Comparison of ENCODE assay signal across 11 cellular contexts in genomic region chr2:96345403-96345802, GRCh38. TPM values are rescaled to one million over a fixed set of nuclear protein-coding genes. Genes with fewer than 3 reads are reported as not detected.
DNase-seq lines count a peak whose midpoint lies in the region; ATAC-seq and TF ChIP-seq lines count a peak whose summit lies in the region.
"Had no signal": no experiment of that assay in that cellular context is flagged by ENCODE, and none has a peak within 500 bp of the region (broad histone marks: within the 10 kb centered on the region; RNA-seq: fewer than 3 reads in every experiment).

No MANE protein-coding gene starts in this region.

- H3K27ac Mint-ChIP-seq in osteocyte (ENCODE audit: unreplicated experiment), result no peak overlapping the region

- intact Hi-C loops in PC-3 (cut with micrococcal nuclease), result no loop called here
- intact Hi-C loops in stomach (cut with DNase I; ENCODE audit: low total_unique reads), result no loop called here

- no peak overlapping the region for H2AFZ ChIP-seq in PC-3 (ENCODE audit: low read length)

- H3K9me3 ChIP-seq in PC-3 (ENCODE audit: low read length) (no peaks in the 10 kb centered on the region), stomach (no peaks in the 10 kb centered on the region)

- no peaks in the 10 kb centered on the region for H3K27me3 ChIP-seq in PC-3 (ENCODE audit: low read length)
- H3K27me3 ChIP-seq in stomach, result no peaks in the 10 kb centered on the region

- no peak overlapping the region for H3K27ac ChIP-seq in PC-3 (ENCODE audit: low read length)
- H3K27ac ChIP-seq in stomach, result peak overlapping the region in 1 of 5 donors; percentile 66
- H3K27ac ChIP-seq: VCaP had no signal

- H3K4me3 ChIP-seq in PC-3 (ENCODE audit: low read length) (no peak overlapping the region), epithelial cell of esophagus (ENCODE audit: low read length) (no peak overlapping the region), stomach (no peak overlapping the region)

- H3K4me1 Mint-ChIP-seq in osteocyte (ENCODE audit: unreplicated experiment), result peaks cover 5% of the 10 kb centered on the region

- no peak overlapping the region for H3K9ac ChIP-seq in PC-3 (ENCODE audit: low read length)

- peaks cover 9% of the 10 kb centered on the region for H3K36me3 Mint-ChIP-seq in osteocyte (ENCODE audit: unreplicated experiment)

- H3K79me2 ChIP-seq in PC-3 (ENCODE audit: low read length), result peaks cover 36% of the 10 kb centered on the region

- BruUV-seq in PC-3 (replicated peaks; lab: Mats Ljungman, UMichigan), result no TSS peak

- peaks cover 22% of the 10 kb centered on the region for H3K4me1 ChIP-seq in PC-3 (ENCODE audit: insufficient read depth, low read length)
- H3K4me1 ChIP-seq in stomach, result no peaks in the 10 kb centered on the region

- H3K27me3 Mint-ChIP-seq in osteocyte (ENCODE audit: unreplicated experiment), result no peaks in the 10 kb centered on the region

- H3K4me2 ChIP-seq in PC-3 (ENCODE audit: low read length), result no peak overlapping the region

- H4K20me1 ChIP-seq in PC-3 (ENCODE audit: low read length), result peaks cover 10% of the 10 kb centered on the region; the same call in 1 of the 2 replicates

- H3K36me3 ChIP-seq in PC-3 (ENCODE audit: low read depth, low read length) (peaks cover 60% of the 10 kb centered on the region), stomach (peaks cover 0 to 22% (median 0%) of the 10 kb centered on the region in 4 donors)

- POLR2A ChIA-PET in PC-3 (lab: Charles Lee; ENCODE audit: unreplicated experiment), result no interaction called here

- H3K4me3 Mint-ChIP-seq in osteocyte (ENCODE audit: unreplicated experiment), result no peak overlapping the region

- TF ChIP-seq POLR2A in stomach (IDR thresholded peaks at IDR 0.05), result no peak

- H3K9me2 ChIP-seq in PC-3 (replicated peaks; ENCODE audit: low read length), result no peaks in the 10 kb centered on the region

- no peak for ATAC-seq in PC-3
- ATAC-seq in GM18502 (IDR thresholded peaks at IDR 0.05; ENCODE audit: poor library complexity, unreplicated experiment), result no peak

- no peaks in the 10 kb centered on the region for H3F3A ChIP-seq in PC-3 (ENCODE audit: low read length, unreplicated experiment)

- no peaks in the 10 kb centered on the region for H3K9me3 Mint-ChIP-seq in osteocyte (ENCODE audit: unreplicated experiment)

- 67 to 83% (median 76%) methylated on average over 3 of the region's 3 CpGs for WGBS in stomach, 5 donors

- CTCF ChIA-PET in PC-3 (lab: Charles Lee), result no interaction called here

- TF ChIP-seq CTCF in PC-3 (conservative IDR thresholded peaks at IDR 0.05; ENCODE audit: low read depth, low read length), result peak; percentile 40; the same call in 1 of the 2 replicates
- peak; percentile 18 for TF ChIP-seq CTCF in epithelial cell of esophagus (IDR thresholded peaks at IDR 0.05; ENCODE audit: insufficient read depth, low read depth, low read length, missing control alignments)
- TF ChIP-seq CTCF in osteocyte (IDR thresholded peaks at IDR 0.05), result peak; percentile 9
- TF ChIP-seq CTCF in stomach (IDR thresholded peaks at IDR 0.05), result no peak

- DNase-seq in NCI-H2196 (lab: John Stamatoyannopoulos, UW; ENCODE audit: unreplicated experiment), result peak; percentile 9
- no peak for DNase-seq in NCI-H2196 treated with DMSO at 0.1 percent for 48 hours (lab: John Stamatoyannopoulos, UW; ENCODE audit: unreplicated experiment)
- no peak for DNase-seq in PC-3
- DNase-seq in epithelial cell of esophagus (ENCODE audit: low read depth), result peak; percentile 24
- no peak for DNase-seq in osteocyte (ENCODE audit: extremely low spot score, unreplicated experiment)
- no peak for DNase-seq in hypothalamus (lab: John Stamatoyannopoulos, UW)
- DNase-seq in stomach, result no peak
- DNase-seq: hippocampal formation, NCI-H510A had no signal

- TF ChIP-seq EP300 in stomach (IDR thresholded peaks at IDR 0.05), result no peak

RNA-seq across cellular contexts. Expression of gene NCAPH, which starts 9.8 kb away (rescaled TPM):
- total RNA-seq in PC-3 (2014; rRNA removed) (85.5 and 89.6 TPM in 2 replicates), osteocyte (5.9 and 7.7 TPM in 2 replicates), stomach (1 to 10 TPM; 1.3 to 7.7 (median 1.8) TPM)
- polyA plus RNA-seq in stomach, result 1 to 10 TPM; 3.1 to 4.7 (median 3.3) TPM

RNA-seq across cellular contexts. Expression of gene ITPRIPL1, which starts 20.3 kb away (rescaled TPM):
- not detected in 2 replicates for total RNA-seq in PC-3 (2014; rRNA removed)
- total RNA-seq in osteocyte, result 0.50 and 0.86 TPM in 2 replicates
- 1 to 10 TPM in 1 of 5 donors, under 1 TPM in 1, not detected in 3; 0.29 to 3.9 TPM for total RNA-seq in stomach
- under 1 TPM in 2 of 3 donors, not detected in 1; 0.44 to 0.78 TPM for polyA plus RNA-seq in stomach

RNA-seq across cellular contexts. Expression of gene SNRNP200, which starts 40.1 kb away (rescaled TPM):
- 77.8 and 124 TPM in 2 replicates for total RNA-seq in PC-3 (2014; rRNA removed)
- total RNA-seq in osteocyte, result 114 and 122 TPM in 2 replicates
- total RNA-seq in stomach, result 100 to 1,000 TPM in 2 of 5 donors, 10 to 100 TPM in 3; 74.0 to 184 (median 88.1) TPM
- polyA plus RNA-seq in stomach, result 10 to 100 TPM; 31.2 to 67.1 (median 33.8) TPM

Comparison
In these comparisons a context has a peak if more than half of its experiments do, and no peak if none do; other contexts are left out.
1. DNase-seq: peak in NCI-H2196 (single experiment) and epithelial cell of esophagus (single experiment); none in NCI-H2196 treated with DMSO at 0.1 percent for 48 hours (single experiment), PC-3 (single experiment), osteocyte (single experiment), hypothalamus (0 of 51) and stomach (single experiment).
2. CTCF ChIP-seq: peak in PC-3 (single experiment), epithelial cell of esophagus (single experiment) and osteocyte (single experiment); none in stomach (0 of 7).